In genomic region chr5:78300464-78301045, GRCh38 we compare ENCODE assay signal across 10 cellular contexts. TPM values are rescaled to one million over a fixed set of nuclear protein-coding genes. Genes with fewer than 3 reads are reported as not detected.
A peak's percentile ranks its signal among the peaks of the same experiment; 100 is the strongest.
DNase-seq lines count a peak whose midpoint lies in the region; ATAC-seq and TF ChIP-seq lines count a peak whose summit lies in the region.
"Had no signal": no experiment of that assay in that cellular context is flagged by ENCODE, and none has a peak within 500 bp of the region (broad histone marks: within the 10 kb centered on the region; RNA-seq: fewer than 3 reads in every experiment).

No MANE protein-coding gene starts in this region.

- H3K9me2 ChIP-seq in GM23338 (ENCODE audit: insufficient read depth), result no peaks in the 10 kb centered on the region

- H3K36me3 Mint-ChIP-seq in GM23338 (ENCODE audit: low read depth), result peaks cover 14% of the 10 kb centered on the region
- peaks cover 4% of the 10 kb centered on the region for H3K36me3 Mint-ChIP-seq in stimulated activated effector memory CD8-positive, alpha-beta T cell treated with anti-CD3 and anti-CD28 coated beads, Interleukin-12 subunit alpha, Interleukin-12 subunit beta, amount 100 ng/mL, for 72 hours
- H3K36me3 Mint-ChIP-seq: naive B cell had no signal

- H2AFZ ChIP-seq in GM23338, result no peak overlapping the region

- H3K27ac Mint-ChIP-seq in GM23338, result no peak overlapping the region
- H3K27ac Mint-ChIP-seq in stimulated activated effector memory CD8-positive, alpha-beta T cell treated with anti-CD3 and anti-CD28 coated beads, Interleukin-12 subunit alpha, Interleukin-12 subunit beta, amount 100 ng/mL, for 72 hours, result no peak overlapping the region
- H3K27ac Mint-ChIP-seq: naive B cell had no signal

- no peaks in the 10 kb centered on the region for H3K79me2 ChIP-seq in GM23338 (replicated peaks; ENCODE audit: insufficient read depth)

- no peaks in the 10 kb centered on the region for H3F3A ChIP-seq in GM23338 (replicated peaks; ENCODE audit: low read depth)

- H3K4me3 Mint-ChIP-seq in GM23338, result no peak overlapping the region
- no peak overlapping the region for H3K4me3 Mint-ChIP-seq in stimulated activated effector memory CD8-positive, alpha-beta T cell treated with anti-CD3 and anti-CD28 coated beads, Interleukin-12 subunit alpha, Interleukin-12 subunit beta, amount 100 ng/mL, for 72 hours
- H3K4me3 Mint-ChIP-seq: naive B cell had no signal

- no peaks in the 10 kb centered on the region for H3K4me1 ChIP-seq in GM23338 (ENCODE audit: insufficient read depth)

- H3K9me3 Mint-ChIP-seq in GM23338, result peaks cover 24% of the 10 kb centered on the region
- H3K9me3 Mint-ChIP-seq in stimulated activated effector memory CD8-positive, alpha-beta T cell treated with anti-CD3 and anti-CD28 coated beads, Interleukin-12 subunit alpha, Interleukin-12 subunit beta, amount 100 ng/mL, for 72 hours, result no peaks in the 10 kb centered on the region
- H3K9me3 Mint-ChIP-seq: naive B cell had no signal

- no peaks in the 10 kb centered on the region for H4K20me1 ChIP-seq in GM23338 (replicated peaks; ENCODE audit: insufficient read depth)

- no peak overlapping the region for H3K4me3 ChIP-seq in GM23338

- no peak overlapping the region for H3K27ac ChIP-seq in GM23338 (ENCODE audit: low read depth)

- ATAC-seq in GM23338 (no peak), GM18519 (IDR thresholded peaks at IDR 0.05; ENCODE audit: low FRiP score, unreplicated experiment) (no peak), GM21619 (IDR thresholded peaks at IDR 0.05; ENCODE audit: unreplicated experiment) (no peak)
- no peak for ATAC-seq in stimulated activated effector memory CD8-positive, alpha-beta T cell treated with anti-CD3 and anti-CD28 coated beads, Interleukin-12 subunit alpha, Interleukin-12 subunit beta, amount 100 ng/mL, for 72 hours

- peak; percentile 26 for TF ChIP-seq CTCF in AG09319 (IDR thresholded peaks at IDR 0.05; ENCODE audit: low read depth, low read length)
- peak; percentile 42 to 59 for TF ChIP-seq CTCF in GM23338 (conservative IDR thresholded peaks at IDR 0.05; ENCODE audit: low read depth in 2 of 2)

- peaks cover 11% of the 10 kb centered on the region for H3K27me3 ChIP-seq in GM23338 (ENCODE audit: insufficient read depth)

- no peak overlapping the region for H3K4me2 ChIP-seq in GM23338

- H3K36me3 ChIP-seq in GM23338 (ENCODE audit: insufficient read depth), result no peaks in the 10 kb centered on the region

- peaks cover 4% of the 10 kb centered on the region; the same call in 2 of the 3 replicates for H3K4me1 Mint-ChIP-seq in GM23338
- H3K4me1 Mint-ChIP-seq in stimulated activated effector memory CD8-positive, alpha-beta T cell treated with anti-CD3 and anti-CD28 coated beads, Interleukin-12 subunit alpha, Interleukin-12 subunit beta, amount 100 ng/mL, for 72 hours, result peaks cover 5% of the 10 kb centered on the region

- peaks cover 3% of the 10 kb centered on the region for H3K27me3 Mint-ChIP-seq in GM23338 (ENCODE audit: insufficient read depth, low read depth, poor library complexity)
- H3K27me3 Mint-ChIP-seq: naive B cell had no signal

- DNase-seq in AG09319 (ENCODE audit: extremely low read depth, low read depth), result no peak
- peak; percentile 24 for DNase-seq in GM23338 (ENCODE audit: low spot score)
- peak; percentile 11 for DNase-seq in UCSD-AML1 (lab: John Stamatoyannopoulos, UW; ENCODE audit: unreplicated experiment)
- DNase-seq in iris pigment epithelial cell (ENCODE audit: low read depth), result peak; percentile 16
- DNase-seq in stimulated activated effector memory CD8-positive, alpha-beta T cell treated with anti-CD3 and anti-CD28 coated beads, Interleukin-12 subunit alpha, Interleukin-12 subunit beta, amount 100 ng/mL, for 72 hours (ENCODE audit: low spot score in 2 of 2), result no peak
- DNase-seq in NCI-H1105 (lab: John Stamatoyannopoulos, UW), result no peak
- DNase-seq: DMS153, naive B cell had no signal

TF ChIP-seq in GM23338, 12 proteins besides CTCF, POLR2A, EP300 and RAD21 (continues in another document):
- TF ChIP-seq ETS1 (IDR thresholded peaks at IDR 0.05) (no peak), EZH2 (IDR thresholded peaks at IDR 0.05; ENCODE audit: low read depth, unreplicated experiment) (no peak), NANOG (IDR thresholded peaks at IDR 0.05; ENCODE audit: borderline replicate concordance) (no peak), CREB1 (CRISPR knock-in tag; IDR thresholded peaks at IDR 0.05; ENCODE audit: low read depth) (no peak), ZNF331 (CRISPR knock-in tag; IDR thresholded peaks at IDR 0.05; ENCODE audit: low read depth) (no peak), EZH2phosphoT487 (IDR thresholded peaks at IDR 0.05; ENCODE audit: unreplicated experiment) (no peak), JUNB (IDR thresholded peaks at IDR 0.05; ENCODE audit: unreplicated experiment) (no peak), ZNF462 (CRISPR knock-in tag; IDR thresholded peaks at IDR 0.05) (no peak), ZNF114 (CRISPR knock-in tag; IDR thresholded peaks at IDR 0.05) (no peak)

RNA-seq across cellular contexts. Expression of gene AP3B1, which starts 6.1 kb away (rescaled TPM):
- total RNA-seq in GM23338 (2014; rRNA removed; shearing (Covaris generic)), result 40.7 and 46.3 TPM in 2 replicates
- polyA plus RNA-seq in GM23338 (2016; fragmentation: Nextera tagmentation; extraction: Ambion mirVana), result 32.1 and 33.5 TPM in 2 replicates

RNA-seq across cellular contexts. Expression of gene SCAMP1, which starts 59.9 kb away (rescaled TPM):
- total RNA-seq in GM23338 (2014; rRNA removed; shearing (Covaris generic)), result 53.0 and 53.9 TPM in 2 replicates
- polyA plus RNA-seq in GM23338 (2016; fragmentation: Nextera tagmentation; extraction: Ambion mirVana), result 22.1 and 26.8 TPM in 2 replicates

Comparison
In these comparisons a context has a peak if more than half of its experiments do, and no peak if none do; other contexts are left out.
1. DNase-seq: peak in GM23338 (single experiment), UCSD-AML1 (single experiment) and iris pigment epithelial cell (single experiment); none in AG09319 (single experiment), stimulated activated effector memory CD8-positive, alpha-beta T cell treated with anti-CD3 and anti-CD28 coated beads, Interleukin-12 subunit alpha, Interleukin-12 subunit beta, amount 100 ng/mL, for 72 hours (0 of 2) and NCI-H1105 (single experiment).